ENCODE assay signal across 11 cellular contexts in the genomic region with DNA sequence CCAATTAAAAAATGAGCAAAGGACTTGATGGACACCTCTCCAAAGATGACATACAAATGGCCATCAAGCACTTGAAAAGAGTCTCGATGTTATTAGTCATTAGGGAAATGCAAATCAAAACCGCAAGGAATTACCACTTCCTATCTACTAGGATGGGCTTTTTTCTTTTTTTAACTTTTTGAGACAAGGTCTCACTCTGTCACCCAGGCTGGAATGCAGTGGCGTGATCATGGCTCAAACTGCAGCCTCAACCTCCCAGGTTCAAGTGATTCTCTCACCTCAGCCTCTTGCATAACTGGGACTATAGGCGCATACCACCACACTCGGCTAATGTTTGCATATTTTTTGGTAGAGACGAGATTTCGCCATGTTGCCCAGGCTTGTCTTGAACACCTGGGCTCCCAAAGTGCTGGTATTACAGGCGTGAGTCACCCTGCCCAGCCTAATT.
DNase-seq lines count a peak whose midpoint lies in the region; ATAC-seq lines count a peak whose summit lies in the region.
"Had no signal": no experiment of that assay in that cellular context is flagged by ENCODE, and none has a peak within 500 bp of the region (broad histone marks: within the 10 kb centered on the region; RNA-seq: fewer than 3 reads in every experiment).

No MANE protein-coding gene starts in this region.

- H3K27ac Mint-ChIP-seq in stimulated activated naive CD8-positive, alpha-beta T cell treated with anti-CD3 and anti-CD28 coated beads, Interleukin-15, amount 100 ng/mL, for 72 hours = no peak overlapping the region
- H3K27ac Mint-ChIP-seq: activated naive CD8-positive, alpha-beta T cell treated with anti-CD3 and anti-CD28 coated beads, Interleukin-2, amount 10 ng/mL, durations not matched to agents 7 days and 5 days had no signal

- DNase-seq in stimulated activated naive CD8-positive, alpha-beta T cell treated with anti-CD3 and anti-CD28 coated beads, Interleukin-15, amount 100 ng/mL, for 72 hours = no peak
- DNase-seq in stimulated activated naive CD8-positive, alpha-beta T cell treated with anti-CD3 and anti-CD28 coated beads, Interleukin-15, Interleukin-2, amounts not matched to agents 100 U/mL and 50 U/mL, for 24 hours = no peak
- peak; percentile 2 for DNase-seq in NOMO-1 treated with dmso at 0.1 percent for 144 hours (lab: John Stamatoyannopoulos, UW; ENCODE audit: unreplicated experiment)
- no peak for DNase-seq in NCI-H1105 treated with DMSO at 0.1 percent for 48 hours (lab: John Stamatoyannopoulos, UW)
- DNase-seq in activated CD4-positive, CD25-positive, alpha-beta regulatory T cell (lab: John Stamatoyannopoulos, UW) = no peak
- DNase-seq in NCI-H1930 (lab: John Stamatoyannopoulos, UW) = no peak
- no peak for DNase-seq in NCI-H526 (lab: John Stamatoyannopoulos, UW)
- DNase-seq: activated naive CD8-positive, alpha-beta T cell treated with anti-CD3 and anti-CD28 coated beads, Interleukin-2, amount 10 ng/mL, durations not matched to agents 7 days and 5 days; NK-92 treated with Interleukin-12 subunit alpha and Interleukin-12 subunit beta, amount 100 ng/mL, for 24 hours; posterior cingulate gyrus had no signal

- H3K4me1 Mint-ChIP-seq in stimulated activated naive CD8-positive, alpha-beta T cell treated with anti-CD3 and anti-CD28 coated beads, Interleukin-15, amount 100 ng/mL, for 72 hours = no peaks in the 10 kb centered on the region

- H3K9me3 Mint-ChIP-seq in stimulated activated naive CD8-positive, alpha-beta T cell treated with anti-CD3 and anti-CD28 coated beads, Interleukin-15, amount 100 ng/mL, for 72 hours = no peaks in the 10 kb centered on the region
- H3K9me3 Mint-ChIP-seq: activated naive CD8-positive, alpha-beta T cell treated with anti-CD3 and anti-CD28 coated beads, Interleukin-2, amount 10 ng/mL, durations not matched to agents 7 days and 5 days had no signal

- peak; percentile 55 for ATAC-seq in stimulated activated naive CD8-positive, alpha-beta T cell treated with anti-CD3 and anti-CD28 coated beads, Interleukin-15, amount 100 ng/mL, for 72 hours
- ATAC-seq in stimulated activated naive CD8-positive, alpha-beta T cell treated with anti-CD3 and anti-CD28 coated beads, Interleukin-15, Interleukin-2, amounts not matched to agents 100 U/mL and 50 U/mL, for 24 hours = no peak
- ATAC-seq in HG03060 (IDR thresholded peaks at IDR 0.05; ENCODE audit: low read depth, unreplicated experiment) = peak; percentile 52

- H3K27me3 Mint-ChIP-seq in stimulated activated naive CD8-positive, alpha-beta T cell treated with anti-CD3 and anti-CD28 coated beads, Interleukin-15, amount 100 ng/mL, for 72 hours = peaks cover 10% of the 10 kb centered on the region

- H3K4me3 Mint-ChIP-seq in stimulated activated naive CD8-positive, alpha-beta T cell treated with anti-CD3 and anti-CD28 coated beads, Interleukin-15, amount 100 ng/mL, for 72 hours = no peak overlapping the region
- H3K4me3 Mint-ChIP-seq: activated naive CD8-positive, alpha-beta T cell treated with anti-CD3 and anti-CD28 coated beads, Interleukin-2, amount 10 ng/mL, durations not matched to agents 7 days and 5 days had no signal
